ENCODE assay signal across 15 cellular contexts in the genomic region with DNA sequence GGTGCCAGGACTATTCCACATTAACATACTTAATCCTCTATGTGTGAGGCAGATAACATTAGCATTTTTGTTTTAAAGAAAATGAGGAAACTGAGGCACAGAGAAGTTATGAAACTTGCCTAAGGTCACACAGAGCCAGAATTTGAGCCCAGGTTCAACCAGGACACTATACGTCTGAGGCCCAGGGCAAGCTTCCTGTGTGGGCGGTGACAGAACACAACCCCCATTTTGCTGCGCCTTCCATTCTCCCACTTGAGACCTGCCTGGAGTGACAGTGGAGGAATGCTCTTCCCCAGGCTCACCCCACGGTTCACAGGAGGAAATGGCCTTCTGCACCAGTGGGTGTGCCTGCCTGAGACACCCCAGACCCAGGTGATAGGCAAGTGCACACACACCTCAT.
DNase-seq lines count a peak whose midpoint lies in the region; ATAC-seq, FAIRE-seq and TF ChIP-seq lines count a peak whose summit lies in the region.
"Had no signal": no experiment of that assay in that cellular context is flagged by ENCODE, and none has a peak within 500 bp of the region (broad histone marks: within the 10 kb centered on the region; RNA-seq: fewer than 3 reads in every experiment).

No MANE protein-coding gene starts in this region.

- no peak for ATAC-seq in activated T-cell treated with anti-CD3 and anti-CD28 coated beads, Interleukin-2, amount 50 U/mL, for 72 hours (replicated peaks in 1 of 2)
- ATAC-seq: heart left ventricle had no signal

- no peak for TF ChIP-seq CTCF in OCI-LY3 (IDR thresholded peaks at IDR 0.05; ENCODE audit: low read depth, low read length)
- no peak for TF ChIP-seq CTCF in H1 (IDR thresholded peaks at IDR 0.05; ENCODE audit: control extremely low read depth in 1 of 3, insufficient read depth in 1 of 3, low read depth in 1 of 3, low read length in 3 of 3)

- H3K9me3 Mint-ChIP-seq in activated T-cell treated with anti-CD3 and anti-CD28 coated beads, Interleukin-2, amount 50 U/mL, for 72 hours, result no peaks in the 10 kb centered on the region
- H3K9me3 Mint-ChIP-seq in activated T-cell treated with anti-CD3 and anti-CD28 coated beads, Interleukin-2, amount 50 U/mL, for 24 hours, result no peaks in the 10 kb centered on the region
- H3K9me3 Mint-ChIP-seq: H9 had no signal

- TF ChIP-seq EP300 in H1 (IDR thresholded peaks at IDR 0.05; ENCODE audit: borderline replicate concordance in 1 of 2, low read depth in 2 of 2, low read length in 2 of 2), result no peak

- H3K9me3 ChIP-seq in OCI-LY3 (ENCODE audit: insufficient read depth, low read length) (no peaks in the 10 kb centered on the region), H1 (ENCODE audit: insufficient read depth in 2 of 2, low read depth in 1 of 2, low read length in 1 of 2) (no peaks in the 10 kb centered on the region), mesenchymal stem cell (ENCODE audit: control insufficient read depth, low read length) (no peaks in the 10 kb centered on the region)
- H3K9me3 ChIP-seq: esophagus muscularis mucosa, heart left ventricle had no signal

- H3K79me1 ChIP-seq in H1 (ENCODE audit: low read depth, low read length), result no peaks in the 10 kb centered on the region
- H3K79me1 ChIP-seq in mesenchymal stem cell (replicated peaks; ENCODE audit: low read length, poor library complexity, severe bottlenecking), result no peaks in the 10 kb centered on the region

- no peak overlapping the region for H3K56ac ChIP-seq in H1 (replicated peaks; ENCODE audit: insufficient read length, low read depth, low read length)

- H3K4me2 ChIP-seq in OCI-LY3 (ENCODE audit: low read length), result peak overlapping the region; percentile 99
- peak overlapping the region; percentile 69 to 97; a peak in 2 of 4 replicates for H3K4me2 ChIP-seq in H1 (ENCODE audit: insufficient read depth in 1 of 2, low read depth in 2 of 2, low read length in 2 of 2)
- no peak overlapping the region for H3K4me2 ChIP-seq in mesenchymal stem cell (ENCODE audit: low read length, poor library complexity, severe bottlenecking)

- H3K4me1 Mint-ChIP-seq in activated T-cell treated with anti-CD3 and anti-CD28 coated beads, Interleukin-2, amount 50 U/mL, for 72 hours (ENCODE audit: low read depth), result peaks cover 28% of the 10 kb centered on the region
- peaks cover 27% of the 10 kb centered on the region for H3K4me1 Mint-ChIP-seq in activated T-cell treated with anti-CD3 and anti-CD28 coated beads, Interleukin-2, amount 50 U/mL, for 24 hours (ENCODE audit: low read depth)

- H3K4me1 ChIP-seq in OCI-LY3 (ENCODE audit: low read length), result peaks cover 48% of the 10 kb centered on the region
- peaks cover 0 to 8% (median 2%) of the 10 kb centered on the region in 4 experiments; a peak in 5 of 7 replicates for H3K4me1 ChIP-seq in H1 (replicated peaks in 1 of 4; ENCODE audit: control insufficient read depth in 3 of 4, insufficient read depth in 4 of 4, low read length in 3 of 4)
- H3K4me1 ChIP-seq in mesenchymal stem cell (ENCODE audit: control insufficient read depth, insufficient read depth, low read depth, low read length), result peaks cover 23% of the 10 kb centered on the region

- TF ChIP-seq POLR2A in H1 (IDR thresholded peaks at IDR 0.05; ENCODE audit: control extremely low read depth in 1 of 2, low read depth in 2 of 2, low read length in 2 of 2), result no peak

- FAIRE-seq in H1 (lab: Jason Lieb, UNC), result no peak

- CTCF ChIA-PET in H1 (lab: Charles Lee; ENCODE audit: partially characterized antibody), result interaction anchor here (1.0 to 15.0 kb wide), 8 partner anchors 9 to 197 kb away, joined by 3 to 448 read pairs (median 10); no protein-coding TSS in a partner anchor

- no peak overlapping the region for H3K23ac ChIP-seq in H1 (ENCODE audit: insufficient read length)
- no peak overlapping the region for H3K23ac ChIP-seq in mesenchymal stem cell (ENCODE audit: low read length in 2 of 2)

- H4K5ac ChIP-seq in H1 (ENCODE audit: insufficient read length, low read depth, low read length), result no peak overlapping the region

- H3K36me3 ChIP-seq in OCI-LY3 (replicated peaks; ENCODE audit: low read depth, low read length) (peaks cover 8% of the 10 kb centered on the region), H1 (ENCODE audit: control insufficient read depth in 2 of 4, insufficient read depth in 4 of 4, low read length in 3 of 4) (no peaks in the 10 kb centered on the region), mesenchymal stem cell (ENCODE audit: control insufficient read depth in 1 of 2, insufficient read depth in 2 of 2, low read depth in 1 of 2, low read length in 2 of 2) (no peaks in the 10 kb centered on the region)
- H3K36me3 ChIP-seq: esophagus muscularis mucosa, heart left ventricle had no signal

- DNase-seq in activated T-cell treated with anti-CD3 and anti-CD28 coated beads, Interleukin-2, amount 50 U/mL, for 72 hours, result no peak
- DNase-seq in activated T-cell treated with anti-CD3 and anti-CD28 coated beads, Interleukin-2, amount 50 U/mL, for 24 hours, result no peak
- no peak for DNase-seq in H1 (ENCODE audit: low read depth in 1 of 2, low spot score in 2 of 2)
- peak; percentile 44 for DNase-seq in superior temporal gyrus (ENCODE audit: extremely low spot score)
- DNase-seq in OCI-M2 (lab: John Stamatoyannopoulos, UW; ENCODE audit: unreplicated experiment), result no peak
- no peak for DNase-seq in NCI-H2107 (lab: John Stamatoyannopoulos, UW)
- no peak for DNase-seq in mesenchymal stem cell
- DNase-seq: activated CD8-positive, alpha-beta memory T cell treated with anti-CD3 and anti-CD28 coated beads, Interleukin-2, amount 50 U/mL, for 4 hours; H9; NCI-H146; NCI-H446 had no signal

- no peak overlapping the region for H2BK20ac ChIP-seq in H1 (ENCODE audit: low read length)

- H3K14ac ChIP-seq in H1 (ENCODE audit: insufficient read length), result no peak overlapping the region
- H3K14ac ChIP-seq in mesenchymal stem cell (ENCODE audit: low read length in 2 of 2), result peak overlapping the region in 1 of 2 experiments; percentile 57

- H3K18ac ChIP-seq in H1 (ENCODE audit: extremely low read depth, low read length), result no peak overlapping the region
- no peak overlapping the region for H3K18ac ChIP-seq in mesenchymal stem cell (ENCODE audit: low read depth in 1 of 2, low read length in 2 of 2)

- H3K79me2 ChIP-seq in OCI-LY3 (ENCODE audit: low read length) (peaks cover 43% of the 10 kb centered on the region), H1 (ENCODE audit: control insufficient read depth in 1 of 2, insufficient read depth in 2 of 2, low read length in 2 of 2) (no peaks in the 10 kb centered on the region)

- H3K27ac ChIP-seq in OCI-LY3 (ENCODE audit: low read length) (no peak overlapping the region), H1 (ENCODE audit: low read depth, low read length) (no peak overlapping the region), mesenchymal stem cell (ENCODE audit: low read length, poor library complexity, severe bottlenecking) (no peak overlapping the region)
- H3K27ac ChIP-seq: heart left ventricle had no signal

- peak overlapping the region; percentile 65; the same call in 1 of the 2 replicates for H2AK5ac ChIP-seq in H1 (ENCODE audit: low read depth, low read length)
- H2AK5ac ChIP-seq in mesenchymal stem cell (ENCODE audit: low read length, severe bottlenecking), result no peak overlapping the region

- H3K9ac ChIP-seq in OCI-LY3 (ENCODE audit: low read length) (peak overlapping the region; percentile 88), H1 (replicated peaks in 1 of 4; ENCODE audit: extremely low read depth in 1 of 4, low read depth in 3 of 4, low read length in 3 of 4) (no peak overlapping the region), mesenchymal stem cell (ENCODE audit: low read length) (no peak overlapping the region)

- H3K36me3 Mint-ChIP-seq in activated T-cell treated with anti-CD3 and anti-CD28 coated beads, Interleukin-2, amount 50 U/mL, for 72 hours (ENCODE audit: insufficient read depth in 2 of 2), result no peaks in the 10 kb centered on the region
- no peaks in the 10 kb centered on the region for H3K36me3 Mint-ChIP-seq in activated T-cell treated with anti-CD3 and anti-CD28 coated beads, Interleukin-2, amount 50 U/mL, for 24 hours (ENCODE audit: low read depth)

- peak overlapping the region; percentile 15 to 44 for H3K4me3 Mint-ChIP-seq in activated T-cell treated with anti-CD3 and anti-CD28 coated beads, Interleukin-2, amount 50 U/mL, for 72 hours
- H3K4me3 Mint-ChIP-seq in activated T-cell treated with anti-CD3 and anti-CD28 coated beads, Interleukin-2, amount 50 U/mL, for 24 hours, result no peak overlapping the region

- H4K8ac ChIP-seq in H1 (ENCODE audit: extremely low read depth, insufficient read depth, low read length) (no peak overlapping the region; the same call in 1 of the 2 replicates), mesenchymal stem cell (ENCODE audit: low read length) (no peak overlapping the region)

- H2AFZ ChIP-seq in OCI-LY3 (ENCODE audit: low read depth, low read length) (no peak overlapping the region), H1 (ENCODE audit: low read length) (no peak overlapping the region), mesenchymal stem cell (ENCODE audit: low read depth, low read length) (no peak overlapping the region)

- H3K23me2 ChIP-seq in H1 (ENCODE audit: low read depth, low read length), result peaks cover 17% of the 10 kb centered on the region; the same call in 1 of the 2 replicates

- peak overlapping the region; percentile 99 for H3K4me3 ChIP-seq in OCI-LY3 (ENCODE audit: low read length)
- H3K4me3 ChIP-seq in H1 (ENCODE audit: extremely low read depth in 1 of 4, insufficient read depth in 2 of 4, low read depth in 3 of 4, low read length in 4 of 4), result no peak overlapping the region
- H3K4me3 ChIP-seq in mesenchymal stem cell (ENCODE audit: insufficient read depth in 1 of 2, low read depth in 1 of 2, low read length in 2 of 2), result no peak overlapping the region
- H3K4me3 ChIP-seq: coronary artery, heart left ventricle had no signal

- H3K27me3 ChIP-seq in OCI-LY3 (ENCODE audit: low read depth, low read length), result no peaks in the 10 kb centered on the region
- H3K27me3 ChIP-seq in H1 (replicated peaks in 1 of 4; ENCODE audit: control insufficient read depth in 3 of 4, extremely low read depth in 1 of 4, insufficient read depth in 3 of 4, low read length in 3 of 4), result peaks cover 7 to 37% (median 34%) of the 10 kb centered on the region in 4 experiments
- peaks cover 4 to 47% of the 10 kb centered on the region in 2 experiments for H3K27me3 ChIP-seq in mesenchymal stem cell (ENCODE audit: control insufficient read depth in 1 of 2, insufficient read depth in 1 of 2, low read length in 2 of 2)

- H2BK15ac ChIP-seq in H1 (ENCODE audit: low read length) (no peak overlapping the region), mesenchymal stem cell (ENCODE audit: low read depth, poor library complexity, severe bottlenecking) (no peak overlapping the region)

- 0 out of 2 replicates have a peak overlapping the region, but pooled peaks have one; percentile 84 for H2BK12ac ChIP-seq in H1 (ENCODE audit: low read depth, low read length)
- no peak overlapping the region for H2BK12ac ChIP-seq in mesenchymal stem cell (ENCODE audit: low read length in 2 of 2)

- H4K20me1 ChIP-seq in OCI-LY3 (ENCODE audit: insufficient read depth, low read length) (peaks cover 43% of the 10 kb centered on the region; the same call in 1 of the 2 replicates), H1 (replicated peaks in 1 of 2; ENCODE audit: control insufficient read depth in 1 of 2, insufficient read depth in 2 of 2, low read length in 2 of 2) (peaks cover 0 to 2% of the 10 kb centered on the region in 2 experiments)

- H3K27me3 Mint-ChIP-seq in activated T-cell treated with anti-CD3 and anti-CD28 coated beads, Interleukin-2, amount 50 U/mL, for 72 hours (ENCODE audit: low read depth), result no peaks in the 10 kb centered on the region
- H3K27me3 Mint-ChIP-seq in activated T-cell treated with anti-CD3 and anti-CD28 coated beads, Interleukin-2, amount 50 U/mL, for 24 hours, result peaks cover 4% of the 10 kb centered on the region

- H3K4ac ChIP-seq in H1 (replicated peaks; ENCODE audit: insufficient read length, low read depth, low read length), result no peak overlapping the region
- H3K4ac ChIP-seq in mesenchymal stem cell (ENCODE audit: low read depth in 1 of 2, low read length in 2 of 2), result no peak overlapping the region

- no peak for TF ChIP-seq RAD21 in H1 (IDR thresholded peaks at IDR 0.05 in 1 of 2, conservative IDR thresholded peaks at IDR 0.05 in 1 of 2; ENCODE audit: low read depth in 2 of 2, low read length in 2 of 2)

- WGBS in H1 (ENCODE audit: extremely low coverage in 1 of 2, insufficient coverage in 1 of 2, insufficient read length in 1 of 2, insufficient replicate concordance in 2 of 2, low coverage in 1 of 2, low lambda C conversion rate in 2 of 2, missing lambda C conversion rate in 1 of 2), 2 experiments, result 86% methylated on average over 4 of the region's 4 CpGs; no CpG with 5 or more reads in 1 of the 2 experiments
- 81% methylated on average over 4 of the region's 4 CpGs for WGBS in mesenchymal stem cell

- H2BK5ac ChIP-seq in H1 (ENCODE audit: low read depth, low read length), result no peak overlapping the region
- H2BK5ac ChIP-seq in mesenchymal stem cell (ENCODE audit: low read depth, low read length, poor library complexity, severe bottlenecking), result no peak overlapping the region

- H3K27ac Mint-ChIP-seq in activated T-cell treated with anti-CD3 and anti-CD28 coated beads, Interleukin-2, amount 50 U/mL, for 72 hours, result no peak overlapping the region
- no peak overlapping the region for H3K27ac Mint-ChIP-seq in activated T-cell treated with anti-CD3 and anti-CD28 coated beads, Interleukin-2, amount 50 U/mL, for 24 hours
- H3K27ac Mint-ChIP-seq: H9 had no signal

- H2BK120ac ChIP-seq in H1 (replicated peaks; ENCODE audit: low read depth, low read length), result no peak overlapping the region
- H2BK120ac ChIP-seq in mesenchymal stem cell (ENCODE audit: low read depth, low read length), result no peak overlapping the region

- H4K91ac ChIP-seq in H1 (replicated peaks; ENCODE audit: insufficient read length, low read length), result no peak overlapping the region
- no peak overlapping the region for H4K91ac ChIP-seq in mesenchymal stem cell (ENCODE audit: low read length)

- POLR2A ChIA-PET in H1 (lab: Charles Lee; ENCODE audit: partially characterized antibody), result interaction anchor here (0.7 kb wide), 1 partner anchor 54 kb away, joined by 3 read pairs; no protein-coding TSS in a partner anchor
